Comparison of ENCODE assay signal across 14 cellular contexts in genomic region chr13:87128006-87128405, GRCh38.
DNase-seq lines count a peak whose midpoint lies in the region; ATAC-seq and TF ChIP-seq lines count a peak whose summit lies in the region.
"Had no signal": no experiment of that assay in that cellular context is flagged by ENCODE, and none has a peak within 500 bp of the region (broad histone marks: within the 10 kb centered on the region; RNA-seq: fewer than 3 reads in every experiment).

No MANE protein-coding gene starts in this region.

- H3K4me3 ChIP-seq in epithelial cell of proximal tubule (ENCODE audit: low read depth, low read length) (no peak overlapping the region), upper lobe of left lung (no peak overlapping the region)
- H3K4me3 ChIP-seq: colonic mucosa, transverse colon had no signal

- H3K27me3 ChIP-seq in upper lobe of left lung: no peaks in the 10 kb centered on the region
- H3K27me3 ChIP-seq: colonic mucosa, transverse colon had no signal

- no peak for TF ChIP-seq EP300 in upper lobe of left lung (IDR thresholded peaks at IDR 0.05)

- TF ChIP-seq POLR2A in upper lobe of left lung (IDR thresholded peaks at IDR 0.05): no peak

- no peaks in the 10 kb centered on the region for H3K36me3 ChIP-seq in upper lobe of left lung
- H3K36me3 ChIP-seq: colonic mucosa, transverse colon had no signal

- H3K27ac ChIP-seq in upper lobe of left lung: no peak overlapping the region
- H3K27ac ChIP-seq: colonic mucosa, transverse colon had no signal

- ATAC-seq in upper lobe of left lung (ENCODE audit: low FRiP score in 2 of 2) (no peak), HG02678 (IDR thresholded peaks at IDR 0.05; ENCODE audit: unreplicated experiment) (no peak)
- ATAC-seq: SK-N-SH treated with all-trans-retinoic acid at 6 μM for 48 hours had no signal

- H3K4me1 ChIP-seq in upper lobe of left lung: no peaks in the 10 kb centered on the region
- H3K4me1 ChIP-seq: colonic mucosa, transverse colon had no signal

- no peaks in the 10 kb centered on the region for H3K9me3 ChIP-seq in upper lobe of left lung
- H3K9me3 ChIP-seq: colonic mucosa, transverse colon had no signal

- DNase-seq in SKM-1 treated with dmso at 0.1 percent for 144 hours (lab: John Stamatoyannopoulos, UW; ENCODE audit: unreplicated experiment) (peak; percentile 26), SKM-1 (lab: John Stamatoyannopoulos, UW; ENCODE audit: unreplicated experiment) (no peak), NCI-H2081 treated with DMSO at 0.1 percent for 48 hours (lab: John Stamatoyannopoulos, UW) (peak; percentile 48), epithelial cell of proximal tubule (ENCODE audit: low read depth) (peak; percentile 61), pons (ENCODE audit: low spot score) (peak; percentile 29), upper lobe of left lung (no peak)
- no peak for DNase-seq in stimulated activated CD4-positive, alpha-beta T cell treated with anti-CD3 and anti-CD28 coated beads, Interleukin-2, amount 100 ng/mL, for 24 hours
- DNase-seq: activated CD4-positive, alpha-beta T cell treated with anti-CD3 and anti-CD28 coated beads, Interleukin-2, amount 50 U/mL, for 48 hours; activated naive CD4-positive, alpha-beta T cell; colonic mucosa; NCI-H2171; transverse colon had no signal

- no peak for TF ChIP-seq CTCF in epithelial cell of proximal tubule (conservative IDR thresholded peaks at IDR 0.05; ENCODE audit: low read depth, low read length)
- no peak for TF ChIP-seq CTCF in upper lobe of left lung (IDR thresholded peaks at IDR 0.05)

Comparison
In these comparisons a context has a peak if more than half of its experiments do, and no peak if none do; other contexts are left out.
1. DNase-seq: peak in SKM-1 treated with dmso at 0.1 percent for 144 hours (single experiment), NCI-H2081 treated with DMSO at 0.1 percent for 48 hours (single experiment), epithelial cell of proximal tubule (single experiment) and pons (single experiment); none in SKM-1 (single experiment), upper lobe of left lung (0 of 2) and stimulated activated CD4-positive, alpha-beta T cell treated with anti-CD3 and anti-CD28 coated beads, Interleukin-2, amount 100 ng/mL, for 24 hours (0 of 2).